8 cellular contexts compared by ENCODE assay signal in genomic region chr10:101587725-101588614, GRCh38. TPM values are rescaled to one million over a fixed set of nuclear protein-coding genes. Genes with fewer than 3 reads are reported as not detected.
DNase-seq lines count a peak whose midpoint lies in the region; ATAC-seq, FAIRE-seq and TF ChIP-seq lines count a peak whose summit lies in the region.

Gene DPCD (plus strand): TSS chr10:101588321. CDS start chr10:101588337, 16 bp downstream.
Gene POLL (minus strand): TSS chr10:101588257. CDS start chr10:101587360, 897 bp downstream.

- peaks cover 17% of the 10 kb centered on the region for H3K4me1 Mint-ChIP-seq in T-helper 2 cell treated with Interferon-gamma antibody and Interleukin-4, amounts not matched to agents 5 μg/mL and 100 μg/mL, for 36 hours (ENCODE audit: low read depth)

- peak within 1 kb of the TSS; percentile 93 for H3K4me3 Mint-ChIP-seq in T-helper 2 cell treated with Interferon-gamma antibody and Interleukin-4, amounts not matched to agents 5 μg/mL and 100 μg/mL, for 36 hours

- TF ChIP-seq CTCF in ascending aorta (IDR thresholded peaks at IDR 0.05) (no peak), right atrium auricular region (IDR thresholded peaks at IDR 0.05) (no peak), psoas muscle (IDR thresholded peaks at IDR 0.05) (no peak)

- peak within 1 kb of the TSS; percentile 75 for H3K27ac Mint-ChIP-seq in T-helper 2 cell treated with Interferon-gamma antibody and Interleukin-4, amounts not matched to agents 5 μg/mL and 100 μg/mL, for 36 hours

- WGBS in psoas muscle, 3 donors = 0% methylated on average over 40 to 48 of the region's 48 CpGs

- no peaks in the 10 kb centered on the region for H3K9me3 Mint-ChIP-seq in T-helper 2 cell treated with Interferon-gamma antibody and Interleukin-4, amounts not matched to agents 5 μg/mL and 100 μg/mL, for 36 hours

- H3K27ac ChIP-seq in ascending aorta (peak within 1 kb of the TSS; percentile 54 to 63), right atrium auricular region (peak within 1 kb of the TSS; percentile 65 to 79), psoas muscle (peak within 1 kb of the TSS; percentile 89)

- peaks cover 0 to 26% of the 10 kb centered on the region in 2 donors for H3K36me3 ChIP-seq in ascending aorta
- H3K36me3 ChIP-seq in right atrium auricular region = peaks cover 18% of the 10 kb centered on the region
- peaks cover 2 to 34% of the 10 kb centered on the region in 2 donors for H3K36me3 ChIP-seq in psoas muscle (ENCODE audit: insufficient read depth in 1 of 2, low read depth in 1 of 2)

- peak; percentile 97 for ATAC-seq in GM18498 (IDR thresholded peaks at IDR 0.05; ENCODE audit: unreplicated experiment)
- peak; percentile 94 for ATAC-seq in HG02884 (IDR thresholded peaks at IDR 0.05; ENCODE audit: unreplicated experiment)
- ATAC-seq in psoas muscle = peak; percentile 97 to 99 (median 98)

- H3K9me3 ChIP-seq in ascending aorta (no peaks in the 10 kb centered on the region), right atrium auricular region (no peaks in the 10 kb centered on the region), psoas muscle (no peaks in the 10 kb centered on the region)

- no peaks in the 10 kb centered on the region for H3K27me3 Mint-ChIP-seq in T-helper 2 cell treated with Interferon-gamma antibody and Interleukin-4, amounts not matched to agents 5 μg/mL and 100 μg/mL, for 36 hours (ENCODE audit: low read depth)

- H3K36me3 Mint-ChIP-seq in T-helper 2 cell treated with Interferon-gamma antibody and Interleukin-4, amounts not matched to agents 5 μg/mL and 100 μg/mL, for 36 hours (ENCODE audit: low read depth) = peaks cover 5% of the 10 kb centered on the region

- DNase-seq in NCI-H1694 treated with DMSO at 0.1 percent for 48 hours (lab: John Stamatoyannopoulos, UW) (peak; percentile 74), ascending aorta (ENCODE audit: low spot score in 2 of 2) (peak; percentile 80 to 98), right atrium auricular region (ENCODE audit: low spot score) (peak; percentile 98), psoas muscle (peak; percentile 98 to 99), urothelium cell line (ENCODE audit: low spot score) (peak; percentile 96)
- peak; percentile 88 for DNase-seq in T-helper 2 cell treated with Interferon-gamma antibody and Interleukin-4, amounts not matched to agents 5 μg/mL and 100 μg/mL, for 36 hours (ENCODE audit: low spot score)

- intact Hi-C loops in ascending aorta (cut with DNase I) = loop anchor here (5.0 kb wide), 2 partner anchors 236 to 676 kb away; partner anchors contain the start of genes BTRC and SLF2
- intact Hi-C loops in psoas muscle (cut with DNase I) = no loop called here

- FAIRE-seq in urothelium cell line (lab: Jason Lieb, UNC) = peak; percentile 53

- peaks cover 7 to 16% of the 10 kb centered on the region in 2 donors for H3K4me1 ChIP-seq in ascending aorta
- peaks cover 0 to 23% of the 10 kb centered on the region in 2 donors for H3K4me1 ChIP-seq in right atrium auricular region
- H3K4me1 ChIP-seq in psoas muscle = peaks cover 11% of the 10 kb centered on the region

- H3K4me3 ChIP-seq in ascending aorta (peak within 1 kb of the TSS; percentile 93 to 97), right atrium auricular region (peak within 1 kb of the TSS; percentile 86 to 91), psoas muscle (peak within 1 kb of the TSS; percentile 91)

- H3K27me3 ChIP-seq in ascending aorta (no peaks in the 10 kb centered on the region), right atrium auricular region (no peaks in the 10 kb centered on the region), psoas muscle (ENCODE audit: insufficient read depth in 3 of 3, low read length in 2 of 3) (no peaks in the 10 kb centered on the region)

RNA-seq across cellular contexts. Expression of gene DPCD, which starts in this region (rescaled TPM):
- total RNA-seq in ascending aorta = 1.3 TPM
- total RNA-seq in right atrium auricular region = 10 to 100 TPM; 32.0 to 40.3 TPM
- total RNA-seq in psoas muscle = 10 to 100 TPM in 2 of 4 donors, 1 to 10 TPM in 2; 6.6 to 12.2 (median 9.9) TPM
- 10 to 100 TPM; 13.1 to 27.4 (median 15.1) TPM for polyA plus RNA-seq in psoas muscle

RNA-seq across cellular contexts. Expression of gene POLL, which starts in this region (rescaled TPM):
- 17.1 TPM for total RNA-seq in ascending aorta
- 10 to 100 TPM; 13.0 to 25.5 TPM for total RNA-seq in right atrium auricular region
- total RNA-seq in psoas muscle = 10 to 100 TPM; 21.2 to 29.3 (median 23.8) TPM
- 10 to 100 TPM; 19.0 to 24.1 (median 21.6) TPM for polyA plus RNA-seq in psoas muscle

Comparison
In these comparisons a context has a peak if more than half of its experiments do, and no peak if none do; other contexts are left out.
1. Peak in every context shown above with its lines: DNase-seq, ATAC-seq, H3K4me3 ChIP-seq and H3K27ac ChIP-seq.